Comparison of ENCODE assay signal across 8 cellular contexts in genomic region chr10:112532053-112532658, GRCh38.
DNase-seq lines count a peak whose midpoint lies in the region; ATAC-seq and TF ChIP-seq lines count a peak whose summit lies in the region.

No MANE protein-coding gene starts in this region.

- no peaks in the 10 kb centered on the region for H3K36me3 ChIP-seq in SU-DHL-6 (ENCODE audit: low read length)

- peak overlapping the region; percentile 73 for H3K4me3 Mint-ChIP-seq in natural killer cell treated with Interleukin-12 subunit alpha and Interleukin-12 subunit beta and Interleukin-15 and Interleukin-18, amount 100 ng/mL, for 72 hours
- H3K4me3 Mint-ChIP-seq in CD14-positive monocyte: peak overlapping the region in 1 of 2 donors; percentile 42

- no peaks in the 10 kb centered on the region for H3K27me3 ChIP-seq in SU-DHL-6 (ENCODE audit: low read length)

- intact Hi-C loops in CD14-positive monocyte (cut with micrococcal nuclease): no loop called here

- peaks cover 12% of the 10 kb centered on the region for H3K36me3 Mint-ChIP-seq in natural killer cell treated with Interleukin-12 subunit alpha and Interleukin-12 subunit beta and Interleukin-15 and Interleukin-18, amount 100 ng/mL, for 72 hours
- H3K36me3 Mint-ChIP-seq in CD14-positive monocyte: peaks cover 18 to 28% of the 10 kb centered on the region in 2 donors

- H3K4me2 ChIP-seq in SU-DHL-6 (ENCODE audit: low read depth, low read length, poor library complexity, severe bottlenecking): peak overlapping the region; percentile 54

- H3K79me2 ChIP-seq in SU-DHL-6 (ENCODE audit: insufficient read depth, low read length): no peaks in the 10 kb centered on the region

- H3K27ac Mint-ChIP-seq in natural killer cell treated with Interleukin-12 subunit alpha and Interleukin-12 subunit beta and Interleukin-15 and Interleukin-18, amount 100 ng/mL, for 72 hours: peak overlapping the region; percentile 58 to 68
- peak overlapping the region in 2 of 7 donors; percentile 31 to 42 for H3K27ac Mint-ChIP-seq in CD14-positive monocyte

- no peaks in the 10 kb centered on the region for H3K9me2 ChIP-seq in SU-DHL-6 (replicated peaks; ENCODE audit: insufficient read depth, low read length)

- no peak overlapping the region for H3K27ac ChIP-seq in SU-DHL-6 (ENCODE audit: low read depth, low read length)

- no peak overlapping the region for H2AFZ ChIP-seq in SU-DHL-6 (ENCODE audit: low read depth, low read length, severe bottlenecking)

- H3K9ac ChIP-seq in SU-DHL-6 (ENCODE audit: low read length): no peak overlapping the region

- no peaks in the 10 kb centered on the region for H3K9me3 ChIP-seq in SU-DHL-6 (ENCODE audit: insufficient read depth, low read length)

- peaks cover 24 to 39% of the 10 kb centered on the region in 2 donors for H3K4me1 Mint-ChIP-seq in natural killer cell treated with Interleukin-12 subunit alpha and Interleukin-12 subunit beta and Interleukin-15 and Interleukin-18, amount 100 ng/mL, for 72 hours (ENCODE audit: low read depth in 2 of 2)
- peaks cover 20% of the 10 kb centered on the region for H3K4me1 Mint-ChIP-seq in CD14-positive monocyte

- no peaks in the 10 kb centered on the region; the same call in 1 of the 2 replicates for H3F3A ChIP-seq in SU-DHL-6 (ENCODE audit: insufficient read depth)

- H3K4me3 ChIP-seq in SU-DHL-6 (ENCODE audit: insufficient read depth, low read length, poor library complexity, severe bottlenecking): peak overlapping the region; percentile 29

- H3K9me3 Mint-ChIP-seq in natural killer cell treated with Interleukin-12 subunit alpha and Interleukin-12 subunit beta and Interleukin-15 and Interleukin-18, amount 100 ng/mL, for 72 hours: no peaks in the 10 kb centered on the region
- H3K9me3 Mint-ChIP-seq in CD14-positive monocyte: no peaks in the 10 kb centered on the region

- TF ChIP-seq CTCF in SU-DHL-6 (IDR thresholded peaks at IDR 0.05; ENCODE audit: insufficient read depth, low read length, poor library complexity, severe bottlenecking) (no peak), CD14-positive monocyte (IDR thresholded peaks at IDR 0.05) (no peak)

- peak; percentile 94 for ATAC-seq in activated CD4-positive, CD25-positive, alpha-beta regulatory T cell treated with anti-CD3 and anti-CD28 coated beads, Interleukin-2, amount 50 U/mL, for 24 hours
- peak; percentile 96 for ATAC-seq in HG02970 (IDR thresholded peaks at IDR 0.05; ENCODE audit: low FRiP score, unreplicated experiment)
- ATAC-seq in natural killer cell treated with Interleukin-12 subunit alpha and Interleukin-12 subunit beta and Interleukin-15 and Interleukin-18, amount 100 ng/mL, for 72 hours: peak; percentile 93 to 97

- no peaks in the 10 kb centered on the region for H3K27me3 Mint-ChIP-seq in natural killer cell treated with Interleukin-12 subunit alpha and Interleukin-12 subunit beta and Interleukin-15 and Interleukin-18, amount 100 ng/mL, for 72 hours
- no peaks in the 10 kb centered on the region for H3K27me3 Mint-ChIP-seq in CD14-positive monocyte (ENCODE audit: low read depth in 3 of 3)

- no peak for DNase-seq in activated CD4-positive, CD25-positive, alpha-beta regulatory T cell (lab: John Stamatoyannopoulos, UW)
- peak; percentile 58 for DNase-seq in natural killer cell treated with Interleukin-12 subunit alpha and Interleukin-12 subunit beta and Interleukin-15 and Interleukin-18, amount 100 ng/mL, for 72 hours (ENCODE audit: low spot score)
- no peak for DNase-seq in CD14-positive monocyte (ENCODE audit: low spot score)
- DNase-seq in HK-2 (ENCODE audit: unreplicated experiment): no peak
- DNase-seq in NCI-H1694 (lab: John Stamatoyannopoulos, UW): no peak

- no peaks in the 10 kb centered on the region for H4K20me1 ChIP-seq in SU-DHL-6 (ENCODE audit: low read depth, low read length)
